11 cellular contexts compared by ENCODE assay signal in genomic region chr22:18060646-18061620, GRCh38. TPM values are rescaled to one million over a fixed set of nuclear protein-coding genes. Genes with fewer than 3 reads are reported as not detected.
A peak's percentile ranks its signal among the peaks of the same experiment; 100 is the strongest.
DNase-seq lines count a peak whose midpoint lies in the region; ATAC-seq and TF ChIP-seq lines count a peak whose summit lies in the region.
"Had no signal": no experiment of that assay in that cellular context is flagged by ENCODE, and none has a peak within 500 bp of the region (broad histone marks: within the 10 kb centered on the region; RNA-seq: fewer than 3 reads in every experiment).

No MANE protein-coding gene starts in this region.

- H3K27me3 ChIP-seq in PC-3 (ENCODE audit: low read length): no peaks in the 10 kb centered on the region
- H3K27me3 ChIP-seq in esophagus (ENCODE audit: control insufficient read depth in 1 of 2, insufficient read depth in 2 of 2, low read length in 2 of 2): no peaks in the 10 kb centered on the region
- no peaks in the 10 kb centered on the region for H3K27me3 ChIP-seq in neural progenitor cell

- H4K20me1 ChIP-seq in PC-3 (ENCODE audit: low read length): no peaks in the 10 kb centered on the region
- H4K20me1 ChIP-seq in neural progenitor cell (ENCODE audit: low read depth): no peaks in the 10 kb centered on the region

- POLR2A ChIA-PET in PC-3 (lab: Charles Lee; ENCODE audit: unreplicated experiment): interaction anchor here (0.7 kb wide), 1 partner anchor 27 kb away, joined by 3 read pairs; no protein-coding TSS in a partner anchor

- H3K9ac ChIP-seq in PC-3 (ENCODE audit: low read length): no peak overlapping the region
- no peak overlapping the region for H3K9ac ChIP-seq in neural progenitor cell

- H3K27me3 Mint-ChIP-seq in neural progenitor cell (ENCODE audit: insufficient read depth, low read depth): peaks cover 5% of the 10 kb centered on the region
- peaks cover 30% of the 10 kb centered on the region for H3K27me3 Mint-ChIP-seq in activated CD4-positive, alpha-beta T cell treated with anti-CD3 and anti-CD28 coated beads, Interleukin-2, amount 10 ng/mL, durations not matched to agents 24 days and 14 days
- H3K27me3 Mint-ChIP-seq: B cell had no signal

- no peaks in the 10 kb centered on the region for H3K9me3 ChIP-seq in PC-3 (ENCODE audit: low read length)
- no peaks in the 10 kb centered on the region for H3K9me3 ChIP-seq in esophagus (ENCODE audit: control insufficient read depth in 2 of 2, insufficient read depth in 1 of 2, low read depth in 1 of 2, low read length in 1 of 2)
- no peaks in the 10 kb centered on the region for H3K9me3 ChIP-seq in neural progenitor cell (ENCODE audit: low read depth)

- H3K4me3 Mint-ChIP-seq in neural progenitor cell: no peak overlapping the region
- H3K4me3 Mint-ChIP-seq in activated CD4-positive, alpha-beta T cell treated with anti-CD3 and anti-CD28 coated beads, Interleukin-2, amount 10 ng/mL, durations not matched to agents 24 days and 14 days: no peak overlapping the region
- H3K4me3 Mint-ChIP-seq: B cell; T-helper 2 cell treated with Interferon-gamma antibody and Interleukin-4, amounts not matched to agents 5 μg/mL and 100 μg/mL, for 36 hours had no signal

- ATAC-seq in PC-3 (no peak), HG02970 (IDR thresholded peaks at IDR 0.05; ENCODE audit: low FRiP score, unreplicated experiment) (no peak)

- H3F3A ChIP-seq in PC-3 (ENCODE audit: low read length, unreplicated experiment): no peaks in the 10 kb centered on the region
- H3F3A ChIP-seq in neural progenitor cell (ENCODE audit: low read depth): no peaks in the 10 kb centered on the region

- H2AFZ ChIP-seq in PC-3 (ENCODE audit: low read length) (0 out of 2 replicates have a peak overlapping the region, but pooled peaks have one; percentile 11), neural progenitor cell (replicated peaks) (no peak overlapping the region)

- peak overlapping the region; percentile 4 for H3K27ac Mint-ChIP-seq in neural progenitor cell
- H3K27ac Mint-ChIP-seq in activated CD4-positive, alpha-beta T cell treated with anti-CD3 and anti-CD28 coated beads, Interleukin-2, amount 10 ng/mL, durations not matched to agents 24 days and 14 days: no peak overlapping the region
- H3K27ac Mint-ChIP-seq: T-helper 2 cell treated with Interferon-gamma antibody and Interleukin-4, amounts not matched to agents 5 μg/mL and 100 μg/mL, for 36 hours had no signal

- H3K27ac ChIP-seq in PC-3 (ENCODE audit: low read length): peak overlapping the region; percentile 53
- H3K27ac ChIP-seq in esophagus (ENCODE audit: low read depth in 2 of 2, low read length in 1 of 2): peak overlapping the region; percentile 17 to 22
- H3K27ac ChIP-seq in neural progenitor cell: no peak overlapping the region

- H3K36me3 Mint-ChIP-seq in neural progenitor cell: no peaks in the 10 kb centered on the region
- H3K36me3 Mint-ChIP-seq in activated CD4-positive, alpha-beta T cell treated with anti-CD3 and anti-CD28 coated beads, Interleukin-2, amount 10 ng/mL, durations not matched to agents 24 days and 14 days (ENCODE audit: low read depth): no peaks in the 10 kb centered on the region

- 57 to 62% methylated on average over 13 of the region's 13 CpGs for WGBS in esophagus, 2 donors

- H3K4me3 ChIP-seq in PC-3 (ENCODE audit: low read length) (no peak overlapping the region), esophagus (ENCODE audit: low read depth in 1 of 2, low read length in 2 of 2) (no peak overlapping the region), neural progenitor cell (no peak overlapping the region)

- H3K79me2 ChIP-seq in PC-3 (ENCODE audit: low read length) (no peaks in the 10 kb centered on the region), neural progenitor cell (ENCODE audit: low read depth) (no peaks in the 10 kb centered on the region)

- DNase-seq in AG20443 (ENCODE audit: low spot score): peak; percentile 44
- peak; percentile 65 for DNase-seq in PC-3
- no peak for DNase-seq in neural progenitor cell (ENCODE audit: low spot score)
- DNase-seq in activated effector memory CD4-positive, alpha-beta T cell treated with Interleukin-2 at 50 U/mL for 16 hours: no peak
- no peak for DNase-seq in hippocampal formation (lab: John Stamatoyannopoulos, UW)
- DNase-seq in activated CD4-positive, alpha-beta T cell treated with anti-CD3 and anti-CD28 coated beads, Interleukin-2, amount 10 ng/mL, durations not matched to agents 24 days and 14 days: no peak
- DNase-seq: NCI-H446 treated with DMSO at 0.1 percent for 48 hours had no signal

- no peak for TF ChIP-seq CTCF in PC-3 (conservative IDR thresholded peaks at IDR 0.05; ENCODE audit: low read depth, low read length)
- no peak for TF ChIP-seq CTCF in neural progenitor cell (IDR thresholded peaks at IDR 0.05)

- H3K9me2 ChIP-seq in PC-3 (replicated peaks; ENCODE audit: low read length): no peaks in the 10 kb centered on the region

- intact Hi-C loops in PC-3 (cut with micrococcal nuclease): no loop called here
- intact Hi-C loops in activated CD4-positive, alpha-beta T cell treated with anti-CD3 and anti-CD28 coated beads, Interleukin-2, amount 10 ng/mL, durations not matched to agents 24 days and 14 days (cut with micrococcal nuclease): no loop called here

- no TSS peak for BruUV-seq in PC-3 (replicated peaks; lab: Mats Ljungman, UMichigan)

- peaks cover 5% of the 10 kb centered on the region for H3K4me1 Mint-ChIP-seq in neural progenitor cell
- no peaks in the 10 kb centered on the region for H3K4me1 Mint-ChIP-seq in activated CD4-positive, alpha-beta T cell treated with anti-CD3 and anti-CD28 coated beads, Interleukin-2, amount 10 ng/mL, durations not matched to agents 24 days and 14 days

- peaks cover 65% of the 10 kb centered on the region for H3K4me1 ChIP-seq in PC-3 (ENCODE audit: insufficient read depth, low read length)
- H3K4me1 ChIP-seq in esophagus (ENCODE audit: control insufficient read depth in 2 of 2, insufficient read depth in 2 of 2, low read length in 1 of 2): peaks cover 0 to 11% of the 10 kb centered on the region in 2 donors
- no peaks in the 10 kb centered on the region for H3K4me1 ChIP-seq in neural progenitor cell

- H3K4me2 ChIP-seq in PC-3 (ENCODE audit: low read length): peak overlapping the region; percentile 27
- no peak overlapping the region for H3K4me2 ChIP-seq in neural progenitor cell

- H3K36me3 ChIP-seq in PC-3 (ENCODE audit: low read depth, low read length): no peaks in the 10 kb centered on the region
- no peaks in the 10 kb centered on the region for H3K36me3 ChIP-seq in esophagus (ENCODE audit: control insufficient read depth in 2 of 2, insufficient read depth in 2 of 2, low read length in 1 of 2)
- no peaks in the 10 kb centered on the region for H3K36me3 ChIP-seq in neural progenitor cell

- H3K9me3 Mint-ChIP-seq in neural progenitor cell: no peaks in the 10 kb centered on the region
- no peaks in the 10 kb centered on the region for H3K9me3 Mint-ChIP-seq in activated CD4-positive, alpha-beta T cell treated with anti-CD3 and anti-CD28 coated beads, Interleukin-2, amount 10 ng/mL, durations not matched to agents 24 days and 14 days
- H3K9me3 Mint-ChIP-seq: T-helper 2 cell treated with Interferon-gamma antibody and Interleukin-4, amounts not matched to agents 5 μg/mL and 100 μg/mL, for 36 hours had no signal

- CTCF ChIA-PET in PC-3 (lab: Charles Lee): no interaction called here

RNA-seq across cellular contexts. Expression of gene PEX26, which starts 16.9 kb away (rescaled TPM):
- total RNA-seq in PC-3 (2014; rRNA removed): 30.6 and 51.3 TPM in 2 replicates
- 10 to 100 TPM; 13.5 to 15.0 TPM for polyA plus RNA-seq in esophagus
- total RNA-seq in neural progenitor cell (ENCODE audit: low replicate concordance): 22.9 and 36.6 TPM in 2 replicates
- total RNA-seq in activated CD4-positive, alpha-beta T cell treated with anti-CD3 and anti-CD28 coated beads, Interleukin-2, amount 10 ng/mL, durations not matched to agents 24 days and 14 days: 53.5 and 54.0 TPM in 2 replicates

RNA-seq across cellular contexts. Expression of gene MICAL3, which starts 36.6 kb away (rescaled TPM):
- total RNA-seq in PC-3 (2014; rRNA removed): 23.7 and 27.8 TPM in 2 replicates
- 10 to 100 TPM in 1 of 2 donors, 1 to 10 TPM in 1; 6.2 to 13.3 TPM for polyA plus RNA-seq in esophagus
- total RNA-seq in neural progenitor cell (ENCODE audit: low replicate concordance): 32.7 and 33.6 TPM in 2 replicates
- total RNA-seq in activated CD4-positive, alpha-beta T cell treated with anti-CD3 and anti-CD28 coated beads, Interleukin-2, amount 10 ng/mL, durations not matched to agents 24 days and 14 days: 47.0 and 51.2 TPM in 2 replicates

RNA-seq across cellular contexts. Expression of gene TUBA8, which starts 49.7 kb away (rescaled TPM):
- total RNA-seq in PC-3 (2014; rRNA removed) (1.6 and 1.9 TPM in 2 replicates), neural progenitor cell (ENCODE audit: low replicate concordance) (0.09 and 0.39 TPM in 2 replicates)
- under 1 TPM; 0.89 to 0.98 TPM for polyA plus RNA-seq in esophagus
- 1.2 and 1.7 TPM in 2 replicates for total RNA-seq in activated CD4-positive, alpha-beta T cell treated with anti-CD3 and anti-CD28 coated beads, Interleukin-2, amount 10 ng/mL, durations not matched to agents 24 days and 14 days

Comparison
In these comparisons a context has a peak if more than half of its experiments do, and no peak if none do; other contexts are left out.
1. DNase-seq: peak in AG20443 (single experiment) and PC-3 (single experiment); none in neural progenitor cell (single experiment), activated effector memory CD4-positive, alpha-beta T cell treated with Interleukin-2 at 50 U/mL for 16 hours (single experiment), hippocampal formation (0 of 2) and activated CD4-positive, alpha-beta T cell treated with anti-CD3 and anti-CD28 coated beads, Interleukin-2, amount 10 ng/mL, durations not matched to agents 24 days and 14 days (single experiment).